ENCODE assay signal across 9 cellular contexts in genomic region chr14:95313707-95314106, GRCh38. TPM values are rescaled to one million over a fixed set of nuclear protein-coding genes. Genes with fewer than 3 reads are reported as not detected.
DNase-seq lines count a peak whose midpoint lies in the region; ATAC-seq and TF ChIP-seq lines count a peak whose summit lies in the region.
"Had no signal": no experiment of that assay in that cellular context is flagged by ENCODE, and none has a peak within 500 bp of the region (broad histone marks: within the 10 kb centered on the region; RNA-seq: fewer than 3 reads in every experiment).

No MANE protein-coding gene starts in this region.

- intact Hi-C loops in activated CD8-positive, alpha-beta T cell treated with anti-CD3 and anti-CD28 coated beads for 36 hours (cut with micrococcal nuclease) = no loop called here

- peaks cover 13% of the 10 kb centered on the region for H3K4me1 Mint-ChIP-seq in activated CD8-positive, alpha-beta T cell treated with anti-CD3 and anti-CD28 coated beads for 36 hours (ENCODE audit: low read depth)

- DNase-seq in GM04503 (ENCODE audit: low read depth) (peak; percentile 10), SK-MEL-5 (ENCODE audit: low read depth, low spot score) (peak; percentile 73), foreskin melanocyte (peak; percentile 57), putamen (ENCODE audit: low spot score) (peak; percentile 80), NCI-H1417 (lab: John Stamatoyannopoulos, UW) (no peak), G401 (ENCODE audit: low spot score) (no peak)
- DNase-seq in activated CD8-positive, alpha-beta T cell treated with anti-CD3 and anti-CD28 coated beads for 36 hours = no peak
- DNase-seq: retina had no signal

- peaks cover 20% of the 10 kb centered on the region for H3K27me3 Mint-ChIP-seq in activated CD8-positive, alpha-beta T cell treated with anti-CD3 and anti-CD28 coated beads for 36 hours

- POLR2A ChIA-PET in activated CD8-positive, alpha-beta T cell treated with anti-CD3 and anti-CD28 coated beads for 36 hours (lab: Charles Lee) = no interaction called here

- CTCF ChIA-PET in activated CD8-positive, alpha-beta T cell treated with anti-CD3 and anti-CD28 coated beads for 36 hours (lab: Charles Lee) = no interaction called here

- in situ Hi-C loops in SK-MEL-5 (cut with HindIII; ENCODE audit: low pct_unique_long_range_greater_than_20kb, low sequenced_read_pairs) (no loop called here), G401 (cut with HindIII; ENCODE audit: low sequenced_read_pairs) (no loop called here)

- H3K9me3 Mint-ChIP-seq in activated CD8-positive, alpha-beta T cell treated with anti-CD3 and anti-CD28 coated beads for 36 hours = no peaks in the 10 kb centered on the region

- no peak for TF ChIP-seq CTCF in activated CD8-positive, alpha-beta T cell treated with anti-CD3 and anti-CD28 coated beads for 36 hours (IDR thresholded peaks at IDR 0.05)

- H3K27ac Mint-ChIP-seq in activated CD8-positive, alpha-beta T cell treated with anti-CD3 and anti-CD28 coated beads for 36 hours = no peak overlapping the region

- no peak overlapping the region for H3K4me3 Mint-ChIP-seq in activated CD8-positive, alpha-beta T cell treated with anti-CD3 and anti-CD28 coated beads for 36 hours

- H3K36me3 Mint-ChIP-seq in activated CD8-positive, alpha-beta T cell treated with anti-CD3 and anti-CD28 coated beads for 36 hours (ENCODE audit: low read depth) = no peaks in the 10 kb centered on the region

- ATAC-seq in HG03108 (IDR thresholded peaks at IDR 0.05; ENCODE audit: unreplicated experiment) = no peak
- no peak for ATAC-seq in activated CD8-positive, alpha-beta T cell treated with anti-CD3 and anti-CD28 coated beads for 36 hours

RNA-seq across cellular contexts. Expression of gene CLMN, which starts 6.0 kb away (rescaled TPM):
- 19.5 and 24.0 TPM in 2 replicates for total RNA-seq in SK-MEL-5 (2014; rRNA removed; shearing (Covaris generic))
- 24.9 and 32.6 TPM in 2 replicates for polyA plus RNA-seq in SK-MEL-5 (2015; cell fraction: cytosol; rRNA removed)
- 101 and 143 TPM in 2 replicates for polyA plus RNA-seq in SK-MEL-5 (2015; cell fraction: nucleus; rRNA removed)
- total RNA-seq in G401 (2014; rRNA removed; shearing (Covaris generic)) = not detected in 2 replicates
- total RNA-seq in activated CD8-positive, alpha-beta T cell treated with anti-CD3 and anti-CD28 coated beads for 36 hours = under 1 TPM; 0.31 to 0.59 TPM

Comparison
In these comparisons a context has a peak if more than half of its experiments do, and no peak if none do; other contexts are left out.
1. DNase-seq: peak in GM04503 (single experiment), SK-MEL-5 (single experiment), foreskin melanocyte (single experiment) and putamen (single experiment); none in NCI-H1417 (0 of 3), G401 (single experiment) and activated CD8-positive, alpha-beta T cell treated with anti-CD3 and anti-CD28 coated beads for 36 hours (single experiment).
2. RNA of gene CLMN, which starts 6.0 kb away (total RNA-seq): 19.5 to 24.0 TPM in SK-MEL-5; 0.31 to 0.59 TPM in activated CD8-positive, alpha-beta T cell treated with anti-CD3 and anti-CD28 coated beads for 36 hours and not detected in G401; every median in the first group is over 10 times any median in the second.